2 cellular contexts compared by ENCODE assay signal in the genomic region with DNA sequence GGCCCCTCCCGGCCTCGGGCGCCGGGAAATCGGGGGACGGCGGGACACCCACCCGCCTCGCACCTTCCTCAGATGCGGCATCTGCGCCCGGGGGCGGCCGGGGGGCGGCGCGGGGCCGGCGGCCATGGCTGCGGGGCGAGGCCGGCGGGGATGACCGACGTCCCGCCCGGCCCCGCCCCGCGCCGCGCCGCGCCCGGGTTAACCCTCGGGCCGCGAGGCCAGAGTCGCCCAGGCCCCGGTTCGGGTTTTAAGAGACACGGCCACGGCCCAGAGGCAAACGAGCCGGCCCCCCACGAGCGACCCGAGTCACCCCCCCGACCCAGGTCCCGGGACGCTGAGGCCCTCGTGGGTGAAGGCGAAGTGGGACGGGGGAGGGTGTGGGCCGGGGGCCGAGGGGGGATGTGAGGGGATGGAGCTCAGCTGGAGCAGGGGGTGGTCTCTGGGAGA.
TF ChIP-seq lines count a peak whose summit lies in the region.

A gene (minus strand): TSS at position 159 of the 447 bp plus-strand sequence. CDS start 33 bp downstream, at position 126.

TF ChIP-seq in HepG2, 621 proteins besides CTCF, POLR2A, EP300 and RAD21:
- no peak for TF ChIP-seq TGIF2 (CRISPR knock-in tag; IDR thresholded peaks at IDR 0.05)
- no peak for TF ChIP-seq HMG20B (CRISPR knock-in tag; conservative IDR thresholded peaks at IDR 0.05)
- TF ChIP-seq CHD4 (IDR thresholded peaks at IDR 0.05; ENCODE audit: borderline replicate concordance, low read length) = no peak
- no peak for TF ChIP-seq REPIN1 (CRISPR knock-in tag; IDR thresholded peaks at IDR 0.05; ENCODE audit: borderline replicate concordance, low read depth)
- TF ChIP-seq ZNF878 (CRISPR knock-in tag; IDR thresholded peaks at IDR 0.05) = no peak
- TF ChIP-seq CAMTA2 (CRISPR knock-in tag; IDR thresholded peaks at IDR 0.05; ENCODE audit: borderline replicate concordance) = no peak
- TF ChIP-seq, protein P1, sequence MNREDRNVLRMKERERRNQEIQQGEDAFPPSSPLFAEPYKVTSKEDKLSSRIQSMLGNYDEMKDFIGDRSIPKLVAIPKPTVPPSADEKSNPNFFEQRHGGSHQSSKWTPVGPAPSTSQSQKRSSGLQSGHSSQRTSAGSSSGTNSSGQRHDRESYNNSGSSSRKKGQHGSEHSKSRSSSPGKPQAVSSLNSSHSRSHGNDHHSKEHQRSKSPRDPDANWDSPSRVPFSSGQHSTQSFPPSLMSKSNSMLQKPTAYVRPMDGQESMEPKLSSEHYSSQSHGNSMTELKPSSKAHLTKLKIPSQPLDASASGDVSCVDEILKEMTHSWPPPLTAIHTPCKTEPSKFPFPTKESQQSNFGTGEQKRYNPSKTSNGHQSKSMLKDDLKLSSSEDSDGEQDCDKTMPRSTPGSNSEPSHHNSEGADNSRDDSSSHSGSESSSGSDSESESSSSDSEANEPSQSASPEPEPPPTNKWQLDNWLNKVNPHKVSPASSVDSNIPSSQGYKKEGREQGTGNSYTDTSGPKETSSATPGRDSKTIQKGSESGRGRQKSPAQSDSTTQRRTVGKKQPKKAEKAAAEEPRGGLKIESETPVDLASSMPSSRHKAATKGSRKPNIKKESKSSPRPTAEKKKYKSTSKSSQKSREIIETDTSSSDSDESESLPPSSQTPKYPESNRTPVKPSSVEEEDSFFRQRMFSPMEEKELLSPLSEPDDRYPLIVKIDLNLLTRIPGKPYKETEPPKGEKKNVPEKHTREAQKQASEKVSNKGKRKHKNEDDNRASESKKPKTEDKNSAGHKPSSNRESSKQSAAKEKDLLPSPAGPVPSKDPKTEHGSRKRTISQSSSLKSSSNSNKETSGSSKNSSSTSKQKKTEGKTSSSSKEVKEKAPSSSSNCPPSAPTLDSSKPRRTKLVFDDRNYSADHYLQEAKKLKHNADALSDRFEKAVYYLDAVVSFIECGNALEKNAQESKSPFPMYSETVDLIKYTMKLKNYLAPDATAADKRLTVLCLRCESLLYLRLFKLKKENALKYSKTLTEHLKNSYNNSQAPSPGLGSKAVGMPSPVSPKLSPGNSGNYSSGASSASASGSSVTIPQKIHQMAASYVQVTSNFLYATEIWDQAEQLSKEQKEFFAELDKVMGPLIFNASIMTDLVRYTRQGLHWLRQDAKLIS (CRISPR knock-in tag; IDR thresholded peaks at IDR 0.05) = no peak
- no peak for TF ChIP-seq REL (CRISPR knock-in tag; conservative IDR thresholded peaks at IDR 0.05)
- no peak for TF ChIP-seq ZZZ3 (CRISPR knock-in tag; IDR thresholded peaks at IDR 0.05; ENCODE audit: borderline replicate concordance)
- no peak for TF ChIP-seq CCDC6 (CRISPR knock-in tag; IDR thresholded peaks at IDR 0.05)
- no peak for TF ChIP-seq YEATS2 (CRISPR knock-in tag; IDR thresholded peaks at IDR 0.05; ENCODE audit: borderline replicate concordance)
- no peak for TF ChIP-seq ZNF251 (CRISPR knock-in tag; IDR thresholded peaks at IDR 0.05)
- no peak for TF ChIP-seq KAT8 (CRISPR knock-in tag; IDR thresholded peaks at IDR 0.05)
- TF ChIP-seq, protein P2, sequence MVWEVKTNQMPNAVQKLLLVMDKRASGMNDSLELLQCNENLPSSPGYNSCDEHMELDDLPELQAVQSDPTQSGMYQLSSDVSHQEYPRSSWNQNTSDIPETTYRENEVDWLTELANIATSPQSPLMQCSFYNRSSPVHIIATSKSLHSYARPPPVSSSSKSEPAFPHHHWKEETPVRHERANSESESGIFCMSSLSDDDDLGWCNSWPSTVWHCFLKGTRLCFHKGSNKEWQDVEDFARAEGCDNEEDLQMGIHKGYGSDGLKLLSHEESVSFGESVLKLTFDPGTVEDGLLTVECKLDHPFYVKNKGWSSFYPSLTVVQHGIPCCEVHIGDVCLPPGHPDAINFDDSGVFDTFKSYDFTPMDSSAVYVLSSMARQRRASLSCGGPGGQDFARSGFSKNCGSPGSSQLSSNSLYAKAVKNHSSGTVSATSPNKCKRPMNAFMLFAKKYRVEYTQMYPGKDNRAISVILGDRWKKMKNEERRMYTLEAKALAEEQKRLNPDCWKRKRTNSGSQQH (CRISPR knock-in tag; IDR thresholded peaks at IDR 0.05; ENCODE audit: low read depth) = no peak
- TF ChIP-seq, protein P3, sequence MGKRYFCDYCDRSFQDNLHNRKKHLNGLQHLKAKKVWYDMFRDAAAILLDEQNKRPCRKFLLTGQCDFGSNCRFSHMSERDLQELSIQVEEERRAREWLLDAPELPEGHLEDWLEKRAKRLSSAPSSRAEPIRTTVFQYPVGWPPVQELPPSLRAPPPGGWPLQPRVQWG (CRISPR knock-in tag; IDR thresholded peaks at IDR 0.05; ENCODE audit: borderline replicate concordance, low read depth) = no peak
- no peak for TF ChIP-seq NFKB2 (CRISPR knock-in tag; IDR thresholded peaks at IDR 0.05; ENCODE audit: borderline replicate concordance)
- no peak for TF ChIP-seq CBFB (CRISPR knock-in tag; IDR thresholded peaks at IDR 0.05)

TF ChIP-seq in H1, 55 proteins besides CTCF, POLR2A, EP300 and RAD21:
- TF ChIP-seq CBX5 (IDR thresholded peaks at IDR 0.05; ENCODE audit: low read depth, low read length) (no peak), TEAD4 (IDR thresholded peaks at IDR 0.05; ENCODE audit: low read depth, low read length) (no peak), YY1 (IDR thresholded peaks at IDR 0.05; ENCODE audit: low read depth, low read length) (no peak), KDM4A (IDR thresholded peaks at IDR 0.05; ENCODE audit: low read depth, low read length, severe bottlenecking) (no peak)
